11 cellular contexts compared by ENCODE assay signal in the genomic region with DNA sequence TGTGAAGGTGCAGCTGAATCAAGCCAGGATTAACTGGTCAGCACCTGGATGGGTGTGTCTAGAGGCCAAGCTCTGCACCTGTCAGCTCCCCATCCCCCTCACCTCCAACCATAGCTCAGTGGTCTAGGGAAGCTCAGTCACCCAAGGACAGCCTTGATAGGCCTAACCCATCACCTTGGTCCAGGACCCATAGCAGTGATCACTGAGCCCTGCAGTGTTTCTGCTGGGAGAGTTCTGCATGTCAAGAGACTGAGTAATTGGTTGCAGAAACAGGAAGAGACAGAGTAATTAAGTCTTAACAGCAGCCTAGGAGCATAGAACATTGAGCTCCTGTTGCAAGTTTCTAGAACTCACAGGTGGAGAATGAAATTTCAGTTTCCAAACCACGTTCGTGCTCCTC. TPM values are rescaled to one million over a fixed set of nuclear protein-coding genes. Genes with fewer than 3 reads are reported as not detected.
DNase-seq lines count a peak whose midpoint lies in the region; ATAC-seq and FAIRE-seq lines count a peak whose summit lies in the region.
"Had no signal": no experiment of that assay in that cellular context is flagged by ENCODE, and none has a peak within 500 bp of the region (broad histone marks: within the 10 kb centered on the region; RNA-seq: fewer than 3 reads in every experiment).

No MANE protein-coding gene starts in this region.

- H3K9ac ChIP-seq in trophoblast cell (ENCODE audit: low read length) = no peak overlapping the region

- no peak overlapping the region for H2BK5ac ChIP-seq in trophoblast cell (ENCODE audit: low read depth, low read length, poor library complexity)

- H3K79me1 ChIP-seq in trophoblast cell (ENCODE audit: low read length) = no peaks in the 10 kb centered on the region

- no peak overlapping the region for H4K91ac ChIP-seq in trophoblast cell (ENCODE audit: low read depth, low read length)

- H2BK120ac ChIP-seq in trophoblast cell (ENCODE audit: insufficient read depth, low read length, poor library complexity) = no peak overlapping the region

- H3K27me3 ChIP-seq in trophoblast cell (ENCODE audit: insufficient read depth, low read length) (no peaks in the 10 kb centered on the region), H7 (ENCODE audit: control insufficient read depth, insufficient read depth, low read length) (no peaks in the 10 kb centered on the region)

- H2AK5ac ChIP-seq in trophoblast cell (ENCODE audit: low read length) = no peak overlapping the region

- H3K4ac ChIP-seq in trophoblast cell (ENCODE audit: low read depth, low read length) = no peak overlapping the region

- no peak overlapping the region for H2AFZ ChIP-seq in trophoblast cell (ENCODE audit: insufficient read depth, low read length, poor library complexity)

- H2BK12ac ChIP-seq in trophoblast cell (ENCODE audit: low read length) = no peak overlapping the region

- H3K4me3 ChIP-seq in trophoblast cell (ENCODE audit: low read depth, low read length) (no peak overlapping the region), H7 (ENCODE audit: insufficient read depth, low read depth, low read length) (no peak overlapping the region)
- H3K4me3 ChIP-seq: psoas muscle had no signal

- H4K8ac ChIP-seq in trophoblast cell (ENCODE audit: low read depth, low read length) = no peak overlapping the region

- H3K36me3 ChIP-seq in trophoblast cell (ENCODE audit: control insufficient read depth in 1 of 2, insufficient read depth in 2 of 2, low read length in 2 of 2) = peaks cover 12 to 16% of the 10 kb centered on the region in 2 experiments
- H3K36me3 ChIP-seq in H7 (replicated peaks; ENCODE audit: control insufficient read depth, insufficient read depth, low read length) = peaks cover 5% of the 10 kb centered on the region

- no peak overlapping the region for H3K27ac ChIP-seq in trophoblast cell (ENCODE audit: low read depth, low read length)
- H3K27ac ChIP-seq: psoas muscle had no signal

- peak; percentile 42 for ATAC-seq in GM18907 (IDR thresholded peaks at IDR 0.05; ENCODE audit: unreplicated experiment)
- ATAC-seq in GM21717 (IDR thresholded peaks at IDR 0.05; ENCODE audit: unreplicated experiment) = peak; percentile 67
- ATAC-seq: left lobe of liver, psoas muscle had no signal

- H3K9me3 ChIP-seq in trophoblast cell (ENCODE audit: insufficient read depth, low read depth, low read length) = no peaks in the 10 kb centered on the region
- H3K9me3 ChIP-seq: psoas muscle had no signal

- H3K4me1 ChIP-seq in trophoblast cell (ENCODE audit: control insufficient read depth in 1 of 2, insufficient read depth in 2 of 2, low read length in 2 of 2) = peaks cover 3 to 6% of the 10 kb centered on the region in 2 experiments
- H3K4me1 ChIP-seq: psoas muscle had no signal

- no peak overlapping the region for H3K14ac ChIP-seq in trophoblast cell (ENCODE audit: low read length)

- H4K12ac ChIP-seq in trophoblast cell (ENCODE audit: low read depth, low read length) = no peak overlapping the region

- no peak for FAIRE-seq in RCC 7860 (lab: Jason Lieb, UNC)

- H3K18ac ChIP-seq in trophoblast cell (ENCODE audit: low read length) = no peak overlapping the region

- WGBS in trophoblast cell (ENCODE audit: extremely low coverage, insufficient coverage, insufficient read length) = no CpG with 5 or more reads among the region's 2 CpGs

- no peak overlapping the region for H3K4me2 ChIP-seq in trophoblast cell (ENCODE audit: low read length)

- DNase-seq in RCC 7860 (ENCODE audit: low spot score) = peak; percentile 61
- peak; percentile 32 to 69 for DNase-seq in trophoblast cell
- no peak for DNase-seq in activated CD8-positive, alpha-beta memory T cell treated with anti-CD3 and anti-CD28 coated beads, Interleukin-2, amount 50 U/mL, for 48 hours
- DNase-seq in stimulated activated naive CD4-positive, alpha-beta T cell (lab: John Stamatoyannopoulos, UW) = no peak
- no peak for DNase-seq in H7
- DNase-seq: DND-41; NK-92 treated with Interleukin-12 subunit alpha and Interleukin-12 subunit beta, amount 100 ng/mL, for 24 hours; psoas muscle had no signal

- H3K23ac ChIP-seq in trophoblast cell (ENCODE audit: low read length) = no peak overlapping the region

- H3K79me2 ChIP-seq in trophoblast cell (ENCODE audit: control insufficient read depth, insufficient read depth, low read length, poor library complexity) = no peaks in the 10 kb centered on the region

RNA-seq across cellular contexts. Expression of gene RALGAPB, which starts 18.7 kb away (rescaled TPM):
- polyA plus RNA-seq in trophoblast cell (2013) = 32.2 and 33.1 TPM in 2 replicates
- 17.5 and 23.9 TPM in 2 replicates for total RNA-seq in H7 (2014; rRNA removed; shearing (Covaris generic))

RNA-seq across cellular contexts. Expression of gene SNHG17, which starts 18.8 kb away (rescaled TPM):
- polyA plus RNA-seq in trophoblast cell (2013) = 44.8 and 45.5 TPM in 2 replicates
- total RNA-seq in H7 (2014; rRNA removed; shearing (Covaris generic)) = 44.2 and 45.6 TPM in 2 replicates

Comparison
In these comparisons a context has a peak if more than half of its experiments do, and no peak if none do; other contexts are left out.
1. DNase-seq: peak in RCC 7860 (single experiment) and trophoblast cell (2 of 2); none in activated CD8-positive, alpha-beta memory T cell treated with anti-CD3 and anti-CD28 coated beads, Interleukin-2, amount 50 U/mL, for 48 hours (single experiment), stimulated activated naive CD4-positive, alpha-beta T cell (0 of 6) and H7 (single experiment).